Comparison of ENCODE assay signal across 8 cellular contexts in the genomic region with DNA sequence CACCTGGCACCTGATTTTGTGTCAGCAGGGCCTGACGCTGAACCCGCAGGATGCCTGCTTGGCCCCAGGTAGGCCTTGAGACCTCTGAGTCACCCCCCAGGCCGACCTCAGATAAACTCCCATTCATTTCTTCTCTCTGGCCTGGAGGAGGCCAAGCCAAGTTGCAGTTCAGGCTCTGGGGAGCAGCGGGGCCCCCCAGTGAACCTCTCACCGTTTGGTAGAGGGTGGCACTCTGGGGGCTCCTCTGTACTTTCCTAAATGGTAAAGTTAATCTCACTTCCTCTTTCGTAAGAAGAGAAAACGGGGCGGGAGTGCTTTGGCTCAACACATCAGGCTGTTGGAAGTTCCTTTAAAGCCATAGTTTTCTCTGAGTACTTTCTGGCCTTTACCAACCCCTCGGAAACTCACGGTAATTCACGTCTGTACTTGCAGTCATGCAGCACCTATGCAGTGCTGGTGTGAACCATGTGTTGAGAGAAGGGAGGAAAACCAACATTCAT. TPM values are rescaled to one million over a fixed set of nuclear protein-coding genes. Genes with fewer than 3 reads are reported as not detected.
DNase-seq lines count a peak whose midpoint lies in the region; ATAC-seq and TF ChIP-seq lines count a peak whose summit lies in the region.

No MANE protein-coding gene starts in this region.

- DNase-seq in GM13977 (ENCODE audit: low spot score) (peak; percentile 77), RWPE2 (ENCODE audit: low spot score) (no peak), mesenchymal stem cell (peak; percentile 19), HEK293T (ENCODE audit: extremely low spot score) (no peak), Ammon's horn (ENCODE audit: low spot score) (no peak), HK-2 (ENCODE audit: unreplicated experiment) (no peak), HuH-7.5 (ENCODE audit: low spot score) (no peak)

- ATAC-seq in HG02623 (IDR thresholded peaks at IDR 0.05; ENCODE audit: unreplicated experiment): peak; percentile 62
- no peak for ATAC-seq in RWPE2 (ENCODE audit: low read depth)

- peak overlapping the region in 1 of 2 experiments; percentile 44 for H3K18ac ChIP-seq in mesenchymal stem cell (ENCODE audit: low read depth in 1 of 2, low read length in 2 of 2)

- peak overlapping the region; percentile 86 for H2BK15ac ChIP-seq in mesenchymal stem cell (ENCODE audit: low read depth, poor library complexity, severe bottlenecking)

- no peak overlapping the region for H3K23ac ChIP-seq in mesenchymal stem cell (ENCODE audit: low read length in 2 of 2)

- H3K4me3 ChIP-seq in RWPE2 (ENCODE audit: severe bottlenecking): no peak overlapping the region
- peak overlapping the region in 1 of 2 experiments; percentile 56 for H3K4me3 ChIP-seq in mesenchymal stem cell (ENCODE audit: insufficient read depth in 1 of 2, low read depth in 1 of 2, low read length in 2 of 2)

- no peak overlapping the region for H2BK5ac ChIP-seq in mesenchymal stem cell (ENCODE audit: low read depth, low read length, poor library complexity, severe bottlenecking)

- H4K91ac ChIP-seq in mesenchymal stem cell (ENCODE audit: low read length): no peak overlapping the region

- H3K27me3 ChIP-seq in RWPE2 (ENCODE audit: insufficient read depth, poor library complexity, severe bottlenecking): no peaks in the 10 kb centered on the region
- H3K27me3 ChIP-seq in mesenchymal stem cell (ENCODE audit: control insufficient read depth in 1 of 2, insufficient read depth in 1 of 2, low read length in 2 of 2): no peaks in the 10 kb centered on the region

- in situ Hi-C loops in GM13977 (cut with MboI; ENCODE audit: low pct_unique_long_range_greater_than_20kb, low sequenced_read_pairs, unreplicated experiment): no loop called here

- H3K9me3 ChIP-seq in RWPE2 (ENCODE audit: severe bottlenecking) (no peaks in the 10 kb centered on the region), mesenchymal stem cell (ENCODE audit: control insufficient read depth, low read length) (no peaks in the 10 kb centered on the region)

- TF ChIP-seq CTCF in GM13977 (IDR thresholded peaks at IDR 0.05; ENCODE audit: extremely low read depth, insufficient read depth, missing control alignments) (no peak), RWPE2 (IDR thresholded peaks at IDR 0.05; ENCODE audit: poor library complexity, severe bottlenecking) (no peak)

- H2BK12ac ChIP-seq in mesenchymal stem cell (ENCODE audit: low read length in 2 of 2): no peak overlapping the region

- no peak overlapping the region for H2AK5ac ChIP-seq in mesenchymal stem cell (ENCODE audit: low read length, severe bottlenecking)

- H3K36me3 ChIP-seq in RWPE2 (ENCODE audit: low read depth) (no peaks in the 10 kb centered on the region), mesenchymal stem cell (ENCODE audit: control insufficient read depth in 1 of 2, insufficient read depth in 2 of 2, low read depth in 1 of 2, low read length in 2 of 2) (peaks cover 10 to 29% of the 10 kb centered on the region in 2 experiments)

- H2BK120ac ChIP-seq in mesenchymal stem cell (ENCODE audit: low read depth, low read length): no peak overlapping the region

- POLR2A ChIA-PET in HEK293T (lab: Yijun Ruan, JAX): no interaction called here

- peaks cover 4% of the 10 kb centered on the region for H3K79me1 ChIP-seq in mesenchymal stem cell (replicated peaks; ENCODE audit: low read length, poor library complexity, severe bottlenecking)

- WGBS in mesenchymal stem cell: 86% methylated on average over 11 of the region's 11 CpGs

- peak overlapping the region; percentile 9 for H3K4me2 ChIP-seq in mesenchymal stem cell (ENCODE audit: low read length, poor library complexity, severe bottlenecking)

- H3K4ac ChIP-seq in mesenchymal stem cell (ENCODE audit: low read depth in 1 of 2, low read length in 2 of 2): peak overlapping the region in 1 of 2 experiments; percentile 33

- no peak overlapping the region for H2AFZ ChIP-seq in mesenchymal stem cell (ENCODE audit: low read depth, low read length)

- no peak overlapping the region for H3K14ac ChIP-seq in mesenchymal stem cell (ENCODE audit: low read length in 2 of 2)

- H4K8ac ChIP-seq in mesenchymal stem cell (ENCODE audit: low read length): peak overlapping the region; percentile 39

- peaks cover 14% of the 10 kb centered on the region for H3K4me1 ChIP-seq in RWPE2 (ENCODE audit: insufficient read depth, poor library complexity, severe bottlenecking)
- H3K4me1 ChIP-seq in mesenchymal stem cell (ENCODE audit: control insufficient read depth, insufficient read depth, low read depth, low read length): peaks cover 36% of the 10 kb centered on the region

- CTCF ChIA-PET in HEK293T (lab: Yijun Ruan, JAX): no interaction called here

- H3K9ac ChIP-seq in mesenchymal stem cell (ENCODE audit: low read length): peak overlapping the region; percentile 62

- H3K27ac ChIP-seq in RWPE2 (ENCODE audit: poor library complexity, severe bottlenecking): peak overlapping the region; percentile 62
- no peak overlapping the region for H3K27ac ChIP-seq in mesenchymal stem cell (ENCODE audit: low read length, poor library complexity, severe bottlenecking)

TF ChIP-seq in HEK293T, 16 proteins besides CTCF, POLR2A, EP300 and RAD21:
- TF ChIP-seq ELF4 (IDR thresholded peaks at IDR 0.05) (no peak), FOXM1 (IDR thresholded peaks at IDR 0.05; ENCODE audit: borderline replicate concordance) (no peak), SP1 (IDR thresholded peaks at IDR 0.05) (no peak), L3MBTL2 (conservative IDR thresholded peaks at IDR 0.05) (no peak), NFRKB (IDR thresholded peaks at IDR 0.05) (no peak), FOXK2 (IDR thresholded peaks at IDR 0.05) (no peak), LEF1 (IDR thresholded peaks at IDR 0.05; ENCODE audit: borderline replicate concordance) (no peak), ZNF384 (IDR thresholded peaks at IDR 0.05) (no peak), TARDBP (IDR thresholded peaks at IDR 0.05) (no peak)

RNA-seq across cellular contexts. Expression of gene SIRPA, which starts 2.8 kb away (rescaled TPM):
- 40.7 TPM for polyA plus RNA-seq in mesenchymal stem cell (2013, experiment 1 of 2)
- polyA plus RNA-seq in mesenchymal stem cell (2013, experiment 2 of 2): 40.6 TPM

Comparison
In these comparisons a context has a peak if more than half of its experiments do, and no peak if none do; other contexts are left out.
1. DNase-seq: peak in GM13977 (single experiment) and mesenchymal stem cell (single experiment); none in RWPE2 (single experiment), HEK293T (single experiment), Ammon's horn (single experiment), HK-2 (single experiment) and HuH-7.5 (single experiment).